ENCODE assay signal across 1 cellular context in the genomic region with DNA sequence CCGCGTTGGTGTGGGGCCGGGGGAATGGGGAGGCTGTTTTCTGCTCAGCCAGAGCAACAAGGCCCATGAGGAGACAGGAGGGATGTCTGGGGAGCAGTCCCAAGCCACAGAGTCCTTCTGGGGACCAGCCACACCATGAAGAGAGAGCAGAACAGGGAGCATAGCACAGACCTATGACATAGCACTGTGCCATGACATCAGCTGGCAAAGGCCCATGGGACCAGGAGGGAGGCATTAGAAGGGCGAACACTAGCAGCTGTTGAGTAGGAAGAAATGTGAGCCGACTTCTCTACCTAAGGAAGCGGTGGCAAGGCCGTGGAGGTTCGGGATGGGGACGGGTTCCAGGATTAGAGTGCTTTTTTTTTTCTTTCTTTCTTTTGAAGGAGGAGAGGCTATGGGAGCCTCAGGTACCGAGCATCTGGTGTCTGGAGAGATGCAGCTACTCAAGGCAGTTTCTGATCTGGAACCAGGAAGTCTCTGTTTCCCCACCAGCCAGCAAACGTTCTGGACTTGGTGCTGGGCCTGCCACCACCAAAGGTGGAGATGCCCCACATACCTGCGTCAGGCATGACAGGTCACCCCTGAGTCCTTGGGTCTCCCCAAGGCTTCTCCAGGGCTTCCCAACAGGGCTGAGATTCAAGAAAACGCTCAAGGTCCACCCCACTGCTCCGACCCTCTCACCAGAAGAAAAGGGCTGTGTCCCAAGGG.
TF ChIP-seq lines count a peak whose summit lies in the region.

No MANE protein-coding gene starts in this region.

TF ChIP-seq in A549, 52 proteins besides CTCF, POLR2A, EP300 and RAD21:
- no peak for TF ChIP-seq CHD4 (IDR thresholded peaks at IDR 0.05; ENCODE audit: borderline replicate concordance)
- no peak for TF ChIP-seq NR3C1 (IDR thresholded peaks at IDR 0.05)
- TF ChIP-seq NPAS2 (CRISPR knock-in tag; IDR thresholded peaks at IDR 0.05; ENCODE audit: borderline replicate concordance): no peak
- no peak for TF ChIP-seq TP53 (CRISPR knock-in tag; IDR thresholded peaks at IDR 0.05)
- no peak for TF ChIP-seq CBX8 (IDR thresholded peaks at IDR 0.05)
- TF ChIP-seq, protein P1, sequence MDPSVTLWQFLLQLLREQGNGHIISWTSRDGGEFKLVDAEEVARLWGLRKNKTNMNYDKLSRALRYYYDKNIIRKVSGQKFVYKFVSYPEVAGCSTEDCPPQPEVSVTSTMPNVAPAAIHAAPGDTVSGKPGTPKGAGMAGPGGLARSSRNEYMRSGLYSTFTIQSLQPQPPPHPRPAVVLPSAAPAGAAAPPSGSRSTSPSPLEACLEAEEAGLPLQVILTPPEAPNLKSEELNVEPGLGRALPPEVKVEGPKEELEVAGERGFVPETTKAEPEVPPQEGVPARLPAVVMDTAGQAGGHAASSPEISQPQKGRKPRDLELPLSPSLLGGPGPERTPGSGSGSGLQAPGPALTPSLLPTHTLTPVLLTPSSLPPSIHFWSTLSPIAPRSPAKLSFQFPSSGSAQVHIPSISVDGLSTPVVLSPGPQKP (IDR thresholded peaks at IDR 0.05; ENCODE audit: low read depth, low read length): no peak
- TF ChIP-seq HOXA7 (CRISPR knock-in tag; IDR thresholded peaks at IDR 0.05): no peak
- TF ChIP-seq ZSCAN20 (CRISPR knock-in tag; IDR thresholded peaks at IDR 0.05): no peak
- no peak for TF ChIP-seq SREBF2 (IDR thresholded peaks at IDR 0.05)
- no peak for TF ChIP-seq RNF2 (IDR thresholded peaks at IDR 0.05; ENCODE audit: borderline replicate concordance, low read depth)
- TF ChIP-seq MAFK (IDR thresholded peaks at IDR 0.05; ENCODE audit: partially characterized antibody): no peak
- no peak for TF ChIP-seq FOXS1 (CRISPR knock-in tag; IDR thresholded peaks at IDR 0.05)
- TF ChIP-seq, protein P2, sequence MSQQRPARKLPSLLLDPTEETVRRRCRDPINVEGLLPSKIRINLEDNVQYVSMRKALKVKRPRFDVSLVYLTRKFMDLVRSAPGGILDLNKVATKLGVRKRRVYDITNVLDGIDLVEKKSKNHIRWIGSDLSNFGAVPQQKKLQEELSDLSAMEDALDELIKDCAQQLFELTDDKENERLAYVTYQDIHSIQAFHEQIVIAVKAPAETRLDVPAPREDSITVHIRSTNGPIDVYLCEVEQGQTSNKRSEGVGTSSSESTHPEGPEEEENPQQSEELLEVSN (IDR thresholded peaks at IDR 0.05; ENCODE audit: borderline replicate concordance, low read depth): no peak
- no peak for TF ChIP-seq RFX5 (IDR thresholded peaks at IDR 0.05)
- no peak for TF ChIP-seq CHD2 (IDR thresholded peaks at IDR 0.05; ENCODE audit: low read length, partially characterized antibody)
- TF ChIP-seq ZC3H11A (IDR thresholded peaks at IDR 0.05): no peak
- no peak for TF ChIP-seq JUN (IDR thresholded peaks at IDR 0.05)
- TF ChIP-seq, protein P3, sequence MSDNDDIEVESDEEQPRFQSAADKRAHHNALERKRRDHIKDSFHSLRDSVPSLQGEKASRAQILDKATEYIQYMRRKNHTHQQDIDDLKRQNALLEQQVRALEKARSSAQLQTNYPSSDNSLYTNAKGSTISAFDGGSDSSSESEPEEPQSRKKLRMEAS (IDR thresholded peaks at IDR 0.05): no peak
